In genomic region chr1:221223281-221223680, GRCh38 we compare ENCODE assay signal across 16 cellular contexts.
DNase-seq lines count a peak whose midpoint lies in the region; ATAC-seq and TF ChIP-seq lines count a peak whose summit lies in the region.
"Had no signal": no experiment of that assay in that cellular context is flagged by ENCODE, and none has a peak within 500 bp of the region (broad histone marks: within the 10 kb centered on the region; RNA-seq: fewer than 3 reads in every experiment).

No MANE protein-coding gene starts in this region.

- TF ChIP-seq EP300 in SK-N-SH (IDR thresholded peaks at IDR 0.05; ENCODE audit: borderline replicate concordance in 1 of 2, low read depth in 1 of 2, low read length in 1 of 2), result no peak

- H3K9me3 ChIP-seq in SK-N-SH, result peaks cover 13% of the 10 kb centered on the region; the same call in 1 of the 2 replicates
- H3K9me3 ChIP-seq in HEK293 (ENCODE audit: control insufficient read depth, insufficient read depth, low read depth, low read length), result no peaks in the 10 kb centered on the region
- no peaks in the 10 kb centered on the region for H3K9me3 ChIP-seq in Karpas-422 (ENCODE audit: low read length)
- no peaks in the 10 kb centered on the region for H3K9me3 ChIP-seq in prostate gland
- H3K9me3 ChIP-seq: BLaER1, HAP-1 had no signal

- intact Hi-C loops in prostate gland (cut with DNase I), result no loop called here

- no peak overlapping the region for H3K27ac ChIP-seq in SK-N-SH (ENCODE audit: low read depth in 2 of 2, low read length in 1 of 2)
- H3K27ac ChIP-seq in HEK293 (ENCODE audit: extremely low read depth, low read depth, low read length), result no peak overlapping the region
- H3K27ac ChIP-seq in Karpas-422 (ENCODE audit: low read length), result no peak overlapping the region
- H3K27ac ChIP-seq in prostate gland, result no peak overlapping the region
- H3K27ac ChIP-seq: BLaER1, C4-2B had no signal

- H3K27me3 ChIP-seq in SK-N-SH (ENCODE audit: insufficient read depth), result no peaks in the 10 kb centered on the region
- H3K27me3 ChIP-seq in Karpas-422 (ENCODE audit: low read length), result no peaks in the 10 kb centered on the region
- no peaks in the 10 kb centered on the region for H3K27me3 ChIP-seq in prostate gland (replicated peaks; ENCODE audit: insufficient read depth)
- H3K27me3 ChIP-seq: BLaER1 had no signal

- no peak overlapping the region for H2AFZ ChIP-seq in SK-N-SH (ENCODE audit: low read depth)
- no peak overlapping the region for H2AFZ ChIP-seq in Karpas-422 (ENCODE audit: low read length)

- H4K20me1 ChIP-seq in SK-N-SH (ENCODE audit: insufficient read depth) (no peaks in the 10 kb centered on the region), Karpas-422 (ENCODE audit: insufficient read depth, low read depth, low read length) (no peaks in the 10 kb centered on the region)
- H4K20me1 ChIP-seq: BLaER1 had no signal

- TF ChIP-seq RAD21 in SK-N-SH (IDR thresholded peaks at IDR 0.05; ENCODE audit: low read length), result no peak

- H3F3A ChIP-seq in SK-N-SH (replicated peaks; ENCODE audit: insufficient read depth), result no peaks in the 10 kb centered on the region

- no peak overlapping the region for H3K4me2 ChIP-seq in SK-N-SH
- no peak overlapping the region for H3K4me2 ChIP-seq in Karpas-422 (ENCODE audit: low read depth, low read length, poor library complexity, severe bottlenecking)
- H3K4me2 ChIP-seq: BLaER1 had no signal

- ATAC-seq in SK-N-SH treated with all-trans-retinoic acid at 6 μM for 48 hours (no peak), GM18520 (IDR thresholded peaks at IDR 0.05; ENCODE audit: unreplicated experiment) (no peak)
- ATAC-seq: CD8-positive, alpha-beta T cell had no signal

- POLR2A ChIA-PET in SK-N-SH (lab: Yijun Ruan, JAX), result no interaction called here
- POLR2A ChIA-PET in HEK293 (lab: Yijun Ruan, JAX), result no interaction called here

- TF ChIP-seq POLR2A in prostate gland (IDR thresholded peaks at IDR 0.05), result no peak

- CTCF ChIA-PET in SK-N-SH (lab: Yijun Ruan, JAX), result no interaction called here
- CTCF ChIA-PET in HEK293 (lab: Yijun Ruan, JAX), result no interaction called here

- H3K4me1 ChIP-seq in SK-N-SH (ENCODE audit: control insufficient read depth in 1 of 2, insufficient read depth in 2 of 2, low read depth in 1 of 2, low read length in 1 of 2) (no peaks in the 10 kb centered on the region), HEK293 (ENCODE audit: control insufficient read depth, insufficient read depth, low read length) (no peaks in the 10 kb centered on the region), Karpas-422 (ENCODE audit: low read length) (no peaks in the 10 kb centered on the region), prostate gland (replicated peaks) (no peaks in the 10 kb centered on the region)
- H3K4me1 ChIP-seq: BLaER1, Caco-2, HAP-1 had no signal

- no peak for TF ChIP-seq CTCF in SK-N-SH (IDR thresholded peaks at IDR 0.05)
- no peak for TF ChIP-seq CTCF in HEK293 (tag by site-specific recombination; IDR thresholded peaks at IDR 0.05)
- TF ChIP-seq CTCF in prostate gland (IDR thresholded peaks at IDR 0.05), result no peak

- H3K36me3 ChIP-seq in SK-N-SH (replicated peaks in 1 of 2; ENCODE audit: control insufficient read depth in 1 of 2, insufficient read depth in 2 of 2, low read length in 1 of 2) (no peaks in the 10 kb centered on the region), HEK293 (ENCODE audit: control insufficient read depth in 2 of 2, insufficient read depth in 1 of 2, low read length in 2 of 2) (no peaks in the 10 kb centered on the region), Karpas-422 (ENCODE audit: insufficient read depth, low read length) (no peaks in the 10 kb centered on the region), prostate gland (no peaks in the 10 kb centered on the region)
- H3K36me3 ChIP-seq: BLaER1, HAP-1 had no signal

- DNase-seq in SK-N-SH (no peak), Karpas-422 (peak; percentile 19), prostate gland (ENCODE audit: low spot score) (no peak)
- DNase-seq: Caco-2; CD4-positive, CD25-positive, alpha-beta regulatory T cell; CD8-positive, alpha-beta T cell; DMS153; DMS79 treated with DMSO at 0.1 percent for 48 hours; GF-D8; GOT3 had no signal

- 32% methylated on average over 2 of the region's 2 CpGs for WGBS in SK-N-SH (ENCODE audit: low lambda C conversion rate)
- 100% methylated on average over 2 of the region's 2 CpGs for WGBS in prostate gland

- H3K4me3 ChIP-seq in SK-N-SH (ENCODE audit: low read depth in 2 of 2, low read length in 1 of 2) (no peak overlapping the region), HEK293 (ENCODE audit: low read depth, low read length) (no peak overlapping the region), Karpas-422 (ENCODE audit: low read length) (no peak overlapping the region), prostate gland (no peak overlapping the region)
- H3K4me3 ChIP-seq: BLaER1, HAP-1 had no signal

- H3K9ac ChIP-seq in SK-N-SH, result no peak overlapping the region
- H3K9ac ChIP-seq in Karpas-422 (ENCODE audit: low read length), result no peak overlapping the region
- H3K9ac ChIP-seq: BLaER1 had no signal

- no peaks in the 10 kb centered on the region for H3K9me2 ChIP-seq in SK-N-SH
- H3K9me2 ChIP-seq in Karpas-422 (replicated peaks; ENCODE audit: insufficient read depth, low read length), result no peaks in the 10 kb centered on the region

- no peaks in the 10 kb centered on the region for H3K79me2 ChIP-seq in SK-N-SH (ENCODE audit: insufficient read depth)
- H3K79me2 ChIP-seq in Karpas-422 (ENCODE audit: low read length), result no peaks in the 10 kb centered on the region

TF ChIP-seq in SK-N-SH treated with all-trans-retinoic acid at 6 μM for 48 hours, 23 proteins besides CTCF, POLR2A, EP300 and RAD21:
- no peak for TF ChIP-seq ARNTL (CRISPR knock-in tag; IDR thresholded peaks at IDR 0.05; ENCODE audit: borderline replicate concordance, low read depth)
- no peak for TF ChIP-seq OSR1 (CRISPR knock-in tag; IDR thresholded peaks at IDR 0.05)
- TF ChIP-seq ESRRG (CRISPR knock-in tag; IDR thresholded peaks at IDR 0.05), result no peak
- 0 out of 2 replicates have a peak, but pooled peaks have one; percentile 13 for TF ChIP-seq TOX (CRISPR knock-in tag; IDR thresholded peaks at IDR 0.05; ENCODE audit: borderline replicate concordance)

TF ChIP-seq in SK-N-SH, 30 proteins besides CTCF, POLR2A, EP300 and RAD21:
- no peak for TF ChIP-seq NFIC (IDR thresholded peaks at IDR 0.05; ENCODE audit: borderline replicate concordance)
- no peak for TF ChIP-seq GATA2 (CRISPR knock-in tag; IDR thresholded peaks at IDR 0.05)
- no peak for TF ChIP-seq FOSL2 (IDR thresholded peaks at IDR 0.05; ENCODE audit: borderline replicate concordance, low read depth)
- no peak for TF ChIP-seq POLR2AphosphoS5 (IDR thresholded peaks at IDR 0.05; ENCODE audit: low read depth, low read length)

TF ChIP-seq in HEK293, 187 proteins besides CTCF, POLR2A, EP300 and RAD21 (continues in another document):
- TF ChIP-seq ZNF580 (tag by site-specific recombination; IDR thresholded peaks at IDR 0.05) (no peak), ZNF266 (tag by site-specific recombination; IDR thresholded peaks at IDR 0.05; ENCODE audit: low read depth) (no peak), ZBTB21 (tag by site-specific recombination; IDR thresholded peaks at IDR 0.05) (no peak), ZNF157 (tag by site-specific recombination; IDR thresholded peaks at IDR 0.05) (no peak), ZNF324 (tag by site-specific recombination; IDR thresholded peaks at IDR 0.05) (no peak), ZNF175 (tag by site-specific recombination; IDR thresholded peaks at IDR 0.05) (no peak), ZBTB8A (tag by site-specific recombination; IDR thresholded peaks at IDR 0.05) (no peak), ZNF626 (tag by site-specific recombination; IDR thresholded peaks at IDR 0.05) (0 out of 2 replicates have a peak, but pooled peaks have one; percentile 51), PRDM10 (tag by site-specific recombination; IDR thresholded peaks at IDR 0.05) (no peak), ZNF692 (tag by site-specific recombination; IDR thresholded peaks at IDR 0.05) (no peak), ZNF629 (tag by site-specific recombination; IDR thresholded peaks at IDR 0.05) (no peak)
